11 cellular contexts compared by ENCODE assay signal in the genomic region with DNA sequence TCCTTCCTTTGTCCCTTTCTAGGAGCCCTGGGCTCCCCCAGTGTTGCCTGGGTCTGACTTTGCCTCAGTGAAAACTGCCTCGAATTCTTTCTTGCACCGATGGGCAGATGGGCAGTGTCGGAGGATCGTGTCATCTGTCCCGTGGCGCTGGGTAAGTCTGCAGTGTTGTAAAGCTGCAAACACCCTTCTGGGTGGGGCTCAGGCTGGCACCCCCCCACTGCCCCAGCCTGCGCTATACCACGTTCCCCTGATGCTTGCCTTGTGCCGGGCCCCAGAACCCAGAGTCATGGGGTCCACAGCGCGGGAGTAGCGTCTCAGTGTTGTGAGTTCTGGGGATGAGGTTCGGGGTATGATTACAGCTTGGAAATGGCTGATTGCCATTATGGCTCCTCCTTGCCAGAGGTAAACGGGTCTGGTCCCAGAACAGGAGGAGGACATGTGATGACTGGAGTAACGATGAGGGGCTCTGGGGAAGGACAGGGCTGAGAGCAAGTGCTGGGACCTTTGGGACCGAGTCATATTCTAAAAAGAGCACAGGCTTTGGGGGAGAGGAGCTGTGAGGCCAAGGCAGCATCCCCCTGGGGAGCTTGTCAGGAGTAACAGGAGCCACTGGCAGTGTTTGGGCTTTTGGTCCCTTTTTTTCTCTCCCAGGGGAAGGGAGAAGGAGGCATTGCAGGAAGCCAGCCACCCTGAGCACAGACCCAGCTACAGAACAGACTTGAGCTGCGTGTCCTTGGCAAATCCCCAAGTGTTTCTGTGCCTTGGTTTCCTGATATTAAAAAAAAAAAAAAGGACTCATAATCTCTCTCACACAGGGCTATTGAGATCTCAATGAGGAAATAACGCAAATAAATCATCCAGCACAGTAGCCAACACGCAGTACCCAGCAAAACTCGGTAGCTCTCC. TPM values are rescaled to one million over a fixed set of nuclear protein-coding genes. Genes with fewer than 3 reads are reported as not detected.
DNase-seq lines count a peak whose midpoint lies in the region; ATAC-seq lines count a peak whose summit lies in the region.
"Had no signal": no experiment of that assay in that cellular context is flagged by ENCODE, and none has a peak within 500 bp of the region (broad histone marks: within the 10 kb centered on the region; RNA-seq: fewer than 3 reads in every experiment).

No MANE protein-coding gene starts in this region.

- peaks cover 0 to 6% of the 10 kb centered on the region in 2 donors for H3K9me3 ChIP-seq in neuronal stem cell (replicated peaks in 1 of 2; ENCODE audit: control insufficient read depth in 2 of 2, insufficient read depth in 1 of 2, low read depth in 1 of 2, low read length in 2 of 2)
- H3K9me3 ChIP-seq: tibial artery had no signal

- no peak overlapping the region for H3K27ac Mint-ChIP-seq in T-helper 2 cell treated with Interferon-gamma antibody and Interleukin-4, amounts not matched to agents 5 μg/mL and 100 μg/mL, for 36 hours
- H3K27ac Mint-ChIP-seq: CD8-positive, alpha-beta T cell had no signal

- H3K27me3 Mint-ChIP-seq in T-helper 2 cell treated with Interferon-gamma antibody and Interleukin-4, amounts not matched to agents 5 μg/mL and 100 μg/mL, for 36 hours (ENCODE audit: low read depth): peaks cover 41% of the 10 kb centered on the region

- no peaks in the 10 kb centered on the region for H3K36me3 Mint-ChIP-seq in T-helper 2 cell treated with Interferon-gamma antibody and Interleukin-4, amounts not matched to agents 5 μg/mL and 100 μg/mL, for 36 hours (ENCODE audit: low read depth)
- H3K36me3 Mint-ChIP-seq: CD8-positive, alpha-beta T cell had no signal

- no peak overlapping the region for H3K14ac ChIP-seq in neuronal stem cell (ENCODE audit: low read length)

- H3K4me2 ChIP-seq in neuronal stem cell (ENCODE audit: insufficient read depth, low read length, poor library complexity, severe bottlenecking): no peak overlapping the region

- no peak overlapping the region for H3K4me3 Mint-ChIP-seq in T-helper 2 cell treated with Interferon-gamma antibody and Interleukin-4, amounts not matched to agents 5 μg/mL and 100 μg/mL, for 36 hours
- H3K4me3 Mint-ChIP-seq: CD8-positive, alpha-beta T cell had no signal

- H3K9me3 Mint-ChIP-seq in T-helper 2 cell treated with Interferon-gamma antibody and Interleukin-4, amounts not matched to agents 5 μg/mL and 100 μg/mL, for 36 hours: no peaks in the 10 kb centered on the region
- H3K9me3 Mint-ChIP-seq: CD8-positive, alpha-beta T cell had no signal

- no peaks in the 10 kb centered on the region for H3K4me1 Mint-ChIP-seq in T-helper 2 cell treated with Interferon-gamma antibody and Interleukin-4, amounts not matched to agents 5 μg/mL and 100 μg/mL, for 36 hours (ENCODE audit: low read depth)

- peak overlapping the region; percentile 99 for H3K18ac ChIP-seq in neuronal stem cell (ENCODE audit: low read length)

- H3K36me3 ChIP-seq in neuronal stem cell (replicated peaks in 1 of 2; ENCODE audit: control insufficient read depth in 2 of 2, insufficient read depth in 2 of 2, low read length in 2 of 2): no peaks in the 10 kb centered on the region

- intact Hi-C loops in Right ventricle myocardium superior (cut with DNase I): no loop called here

- peak overlapping the region; percentile 99 for H2AK5ac ChIP-seq in neuronal stem cell (ENCODE audit: low read depth, low read length)

- peak overlapping the region; percentile 99 for H2BK5ac ChIP-seq in neuronal stem cell (ENCODE audit: low read length)

- no peaks in the 10 kb centered on the region for H3K27me3 ChIP-seq in neuronal stem cell (ENCODE audit: control insufficient read depth in 3 of 3, insufficient read depth in 3 of 3, low read depth in 1 of 3, low read length in 3 of 3)

- H2BK15ac ChIP-seq in neuronal stem cell (ENCODE audit: low read length): peak overlapping the region; percentile 87

- peak overlapping the region; percentile 98 for H2BK120ac ChIP-seq in neuronal stem cell (ENCODE audit: low read depth, low read length)

- peak overlapping the region; percentile 94 for H4K91ac ChIP-seq in neuronal stem cell (ENCODE audit: low read depth, low read length, poor library complexity)

- peak overlapping the region; percentile 24 for H3K9ac ChIP-seq in neuronal stem cell (ENCODE audit: low read depth, low read length, poor library complexity)

- WGBS in neuronal stem cell (ENCODE audit: extremely low coverage in 2 of 2, insufficient read length in 2 of 2, insufficient replicate concordance in 1 of 2), 2 donors: no CpG with 5 or more reads among the region's 20 CpGs

- H3K4me1 ChIP-seq in neuronal stem cell (ENCODE audit: control insufficient read depth in 2 of 2, insufficient read depth in 1 of 2, low read depth in 1 of 2, low read length in 2 of 2): peaks cover 36 to 50% of the 10 kb centered on the region in 2 donors

- H3K4ac ChIP-seq in neuronal stem cell (ENCODE audit: low read length): peak overlapping the region; percentile 81

- peak overlapping the region; percentile 99 for H2BK12ac ChIP-seq in neuronal stem cell (ENCODE audit: low read length)

- ATAC-seq in Right ventricle myocardium superior (ENCODE audit: poor library complexity) (peak; percentile 74), HG03159 (IDR thresholded peaks at IDR 0.05; ENCODE audit: unreplicated experiment) (no peak)
- ATAC-seq: CD8-positive, alpha-beta T cell had no signal

- peak overlapping the region; percentile 77 for H2AFZ ChIP-seq in neuronal stem cell (ENCODE audit: low read length)

- H4K8ac ChIP-seq in neuronal stem cell (ENCODE audit: low read depth, low read length): peak overlapping the region; percentile 88

- H3K27ac ChIP-seq in neuronal stem cell (replicated peaks; ENCODE audit: low read length): peak overlapping the region; percentile 91
- H3K27ac ChIP-seq: tibial artery had no signal

- H3K23ac ChIP-seq in neuronal stem cell (ENCODE audit: low read depth, low read length, poor library complexity): no peak overlapping the region

- no peaks in the 10 kb centered on the region for H3K79me1 ChIP-seq in neuronal stem cell (ENCODE audit: low read depth, low read length)

- H3K4me3 ChIP-seq in neuronal stem cell (ENCODE audit: low read length in 2 of 2): no peak overlapping the region
- H3K4me3 ChIP-seq: tibial artery had no signal

- peak; percentile 92 for DNase-seq in DMS79 treated with DMSO at 0.1 percent for 48 hours (lab: John Stamatoyannopoulos, UW)
- peak; percentile 72 for DNase-seq in NCI-H510A treated with DMSO at 0.1 percent for 48 hours (lab: John Stamatoyannopoulos, UW)
- DNase-seq in Right ventricle myocardium superior: peak; percentile 61
- DNase-seq in neuronal stem cell (ENCODE audit: low spot score): no peak
- DNase-seq in UCSD-AML1 (lab: John Stamatoyannopoulos, UW; ENCODE audit: unreplicated experiment): no peak
- no peak for DNase-seq in cortex of kidney (lab: John Stamatoyannopoulos, UW)
- DNase-seq in T-helper 2 cell treated with Interferon-gamma antibody and Interleukin-4, amounts not matched to agents 5 μg/mL and 100 μg/mL, for 36 hours (ENCODE audit: low spot score): no peak
- DNase-seq: kidney glomerular epithelial cell had no signal

RNA-seq across cellular contexts. Expression of a gene that starts 4.3 kb away (rescaled TPM):
- not detected for total RNA-seq in Right ventricle myocardium superior
- polyA plus RNA-seq in neuronal stem cell (2013, experiment 1 of 2): 3.6 TPM
- 3.6 TPM for polyA plus RNA-seq in neuronal stem cell (2013, experiment 2 of 2)
- total RNA-seq: CD8-positive, alpha-beta T cell had no signal

Comparison
In these comparisons a context has a peak if more than half of its experiments do, and no peak if none do; other contexts are left out.
1. DNase-seq: peak in DMS79 treated with DMSO at 0.1 percent for 48 hours (single experiment), NCI-H510A treated with DMSO at 0.1 percent for 48 hours (single experiment) and Right ventricle myocardium superior (single experiment); none in neuronal stem cell (single experiment), UCSD-AML1 (single experiment), cortex of kidney (single experiment) and T-helper 2 cell treated with Interferon-gamma antibody and Interleukin-4, amounts not matched to agents 5 μg/mL and 100 μg/mL, for 36 hours (single experiment).